In the genomic region with DNA sequence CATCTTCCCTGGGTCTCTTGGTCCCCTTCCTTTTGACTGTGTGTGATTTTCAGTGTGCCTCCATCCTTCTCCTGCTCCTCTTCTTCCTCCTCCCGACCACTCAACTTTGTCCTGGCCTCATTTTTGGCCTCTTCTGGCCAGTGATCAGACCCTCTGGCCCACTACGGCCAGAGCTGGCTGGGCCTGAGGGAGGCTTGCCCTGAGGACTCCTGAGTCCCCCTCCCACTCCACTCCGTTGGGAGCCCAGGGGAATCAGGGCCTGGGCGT, we compare ENCODE assay signal across 10 cellular contexts. TPM values are rescaled to one million over a fixed set of nuclear protein-coding genes. Genes with fewer than 3 reads are reported as not detected.
A peak's percentile ranks its signal among the peaks of the same experiment; 100 is the strongest.
DNase-seq lines count a peak whose midpoint lies in the region; ATAC-seq and TF ChIP-seq lines count a peak whose summit lies in the region.
"Had no signal": no experiment of that assay in that cellular context is flagged by ENCODE, and none has a peak within 500 bp of the region (broad histone marks: within the 10 kb centered on the region; RNA-seq: fewer than 3 reads in every experiment).

No MANE protein-coding gene starts in this region.

- peak overlapping the region; percentile 9; the same call in 1 of the 2 replicates for H2AFZ ChIP-seq in OCI-LY7 (ENCODE audit: low read length)

- BruUV-seq in OCI-LY7 (replicated peaks; lab: Mats Ljungman, UMichigan), result no TSS peak

- H3K36me3 Mint-ChIP-seq in CD14-positive monocyte (peaks cover 0 to 5% of the 10 kb centered on the region in 2 donors), endothelial cell (ENCODE audit: low read depth, unreplicated experiment) (no peaks in the 10 kb centered on the region), osteocyte (ENCODE audit: unreplicated experiment) (no peaks in the 10 kb centered on the region)

- H3K27ac Mint-ChIP-seq in CD14-positive monocyte, result peak overlapping the region in 1 of 7 donors; percentile 74
- no peak overlapping the region for H3K27ac Mint-ChIP-seq in endothelial cell (ENCODE audit: unreplicated experiment)
- H3K27ac Mint-ChIP-seq in osteocyte (ENCODE audit: unreplicated experiment), result peak overlapping the region; percentile 92

- H3K9me3 ChIP-seq in OCI-LY7 (ENCODE audit: low read length), result no peaks in the 10 kb centered on the region

- H3K4me1 Mint-ChIP-seq in CD14-positive monocyte (peaks cover 23% of the 10 kb centered on the region), endothelial cell (ENCODE audit: unreplicated experiment) (peaks cover 29% of the 10 kb centered on the region), osteocyte (ENCODE audit: unreplicated experiment) (peaks cover 74% of the 10 kb centered on the region)

- no peaks in the 10 kb centered on the region for H3K9me2 ChIP-seq in OCI-LY7 (ENCODE audit: insufficient read depth, low read length)

- H3K27me3 Mint-ChIP-seq in CD14-positive monocyte (ENCODE audit: low read depth in 3 of 3) (peaks cover 36 to 58% (median 42%) of the 10 kb centered on the region in 3 donors), endothelial cell (ENCODE audit: unreplicated experiment) (peaks cover 6% of the 10 kb centered on the region), osteocyte (ENCODE audit: unreplicated experiment) (no peaks in the 10 kb centered on the region)

- CTCF ChIA-PET in OCI-LY7 (lab: Charles Lee; ENCODE audit: unreplicated experiment), result no interaction called here

- H3K4me2 ChIP-seq in OCI-LY7 (ENCODE audit: low read length), result peak overlapping the region; percentile 75

- H3K4me3 Mint-ChIP-seq in CD14-positive monocyte (peak overlapping the region; percentile 73 to 79), endothelial cell (ENCODE audit: unreplicated experiment) (peak overlapping the region; percentile 61), osteocyte (ENCODE audit: unreplicated experiment) (peak overlapping the region; percentile 72)

- H3K4me1 ChIP-seq in OCI-LY7 (ENCODE audit: insufficient read depth, low read length, poor library complexity, severe bottlenecking), result peaks cover 53% of the 10 kb centered on the region

- H3K79me2 ChIP-seq in OCI-LY7 (ENCODE audit: insufficient read depth, low read depth, low read length), result no peaks in the 10 kb centered on the region

- H3K4me3 ChIP-seq in OCI-LY7 (ENCODE audit: low read depth, low read length, poor library complexity, severe bottlenecking), result peak overlapping the region; percentile 68

- intact Hi-C loops in CD14-positive monocyte (cut with micrococcal nuclease), result loop anchor here in 1 of 2 donors (5.0 kb wide), 1 partner anchor 41 kb away; no protein-coding TSS in a partner anchor
- intact Hi-C loops in OCI-LY7 (cut with micrococcal nuclease; ENCODE audit: unreplicated experiment), result loop anchor here (10.0 kb wide), 1 partner anchor 209 kb away; a partner anchor contains a TSS

- no peaks in the 10 kb centered on the region for H3K36me3 ChIP-seq in OCI-LY7 (ENCODE audit: insufficient read depth, low read length)

- no peak for ATAC-seq in HG03039 (IDR thresholded peaks at IDR 0.05; ENCODE audit: unreplicated experiment)

- POLR2A ChIA-PET in OCI-LY7 (lab: Charles Lee), result interaction anchor here (0.6 to 2.2 kb wide), 4 partner anchors 24 to 121 kb away, joined by 3 to 15 read pairs (median 6); a partner anchor contains a TSS

- H4K20me1 ChIP-seq in OCI-LY7 (ENCODE audit: insufficient read depth, low read length), result no peaks in the 10 kb centered on the region

- H3K27ac ChIP-seq in OCI-LY7 (ENCODE audit: low read depth, low read length, poor library complexity, severe bottlenecking), result peak overlapping the region; percentile 85

- TF ChIP-seq CTCF in CD14-positive monocyte (IDR thresholded peaks at IDR 0.05) (no peak), OCI-LY7 (conservative IDR thresholded peaks at IDR 0.05; ENCODE audit: low read length) (no peak), endothelial cell (IDR thresholded peaks at IDR 0.05; ENCODE audit: unreplicated experiment) (no peak), osteocyte (IDR thresholded peaks at IDR 0.05) (no peak)

- H3K9me3 Mint-ChIP-seq in CD14-positive monocyte (peaks cover 0 to 5% (median 0%) of the 10 kb centered on the region in 7 donors), endothelial cell (ENCODE audit: unreplicated experiment) (no peaks in the 10 kb centered on the region), osteocyte (ENCODE audit: unreplicated experiment) (no peaks in the 10 kb centered on the region)

- DNase-seq in CD14-positive monocyte (ENCODE audit: low spot score) (no peak), OCI-LY7 (ENCODE audit: low spot score) (no peak), endothelial cell (ENCODE audit: low spot score) (no peak), osteocyte (ENCODE audit: extremely low spot score, unreplicated experiment) (no peak), NCI-H2029 (lab: John Stamatoyannopoulos, UW) (no peak), NCI-H510A treated with DMSO at 0.1 percent for 48 hours (lab: John Stamatoyannopoulos, UW) (no peak)
- no peak for DNase-seq in stimulated activated naive CD4-positive, alpha-beta T cell (lab: John Stamatoyannopoulos, UW)

RNA-seq across cellular contexts. Expression of a gene that starts 0.9 kb away (rescaled TPM):
- polyA plus RNA-seq in CD14-positive monocyte, result under 1 TPM; 0.39 to 0.51 TPM
- 14.0 and 15.4 TPM in 2 replicates for total RNA-seq in OCI-LY7 (2014; rRNA removed; shearing (Covaris generic))
- total RNA-seq in OCI-LY7 (2022), result 24.6 and 30.3 TPM in 2 replicates
- total RNA-seq in endothelial cell (ENCODE audit: unreplicated experiment), result 8.2 TPM
- 130 and 146 TPM in 2 replicates for total RNA-seq in osteocyte

RNA-seq across cellular contexts. Expression of a gene that starts 24.6 kb away (rescaled TPM):
- polyA plus RNA-seq in CD14-positive monocyte, result 1 to 10 TPM; 3.6 to 6.0 TPM
- 30.5 and 38.4 TPM in 2 replicates for total RNA-seq in OCI-LY7 (2014; rRNA removed; shearing (Covaris generic))
- total RNA-seq in OCI-LY7 (2022) (45.8 and 48.7 TPM in 2 replicates), endothelial cell (ENCODE audit: unreplicated experiment) (47.6 TPM), osteocyte (35.5 and 39.3 TPM in 2 replicates)

RNA-seq across cellular contexts. Expression of a gene that starts 30.6 kb away (rescaled TPM):
- polyA plus RNA-seq in CD14-positive monocyte, result 1 to 10 TPM; 7.6 to 8.1 TPM
- 71.4 and 81.8 TPM in 2 replicates for total RNA-seq in OCI-LY7 (2014; rRNA removed; shearing (Covaris generic))
- total RNA-seq in OCI-LY7 (2022) (98.9 and 105 TPM in 2 replicates), endothelial cell (ENCODE audit: unreplicated experiment) (20.0 TPM), osteocyte (44.0 and 46.4 TPM in 2 replicates)

RNA-seq across cellular contexts. Expression of a gene that starts 48.6 kb away (rescaled TPM):
- polyA plus RNA-seq in CD14-positive monocyte, result not detected
- not detected in 2 replicates for total RNA-seq in OCI-LY7 (2014; rRNA removed; shearing (Covaris generic))
- total RNA-seq in OCI-LY7 (2022) (not detected in 2 replicates), endothelial cell (ENCODE audit: unreplicated experiment) (2.8 TPM), osteocyte (not detected in 2 replicates)
- total RNA-seq: fibroblast of lung; T-helper 1 cell treated with Interleukin-12 subunit alpha and Interleukin-12 subunit beta and Interleukin-4 antibody, amounts not matched to agents 30 ng/mL and 1 ng/mL, for 36 hours had no signal
- polyA plus RNA-seq: fibroblast of lung had no signal

RNA-seq across cellular contexts. Expression of a gene that starts 57.4 kb away (rescaled TPM):
- polyA plus RNA-seq in CD14-positive monocyte, result not detected
- not detected in 2 replicates for total RNA-seq in OCI-LY7 (2014; rRNA removed; shearing (Covaris generic))
- not detected in 2 replicates for total RNA-seq in OCI-LY7 (2022)
- not detected for total RNA-seq in endothelial cell (ENCODE audit: unreplicated experiment)
- not detected in 2 replicates for total RNA-seq in osteocyte
- total RNA-seq: fibroblast of lung; T-helper 1 cell treated with Interleukin-12 subunit alpha and Interleukin-12 subunit beta and Interleukin-4 antibody, amounts not matched to agents 30 ng/mL and 1 ng/mL, for 36 hours had no signal
- polyA plus RNA-seq: fibroblast of lung had no signal
